In genomic region chr1:204968946-204969345, GRCh38 we compare ENCODE assay signal across 21 cellular contexts.
"Had no signal": no experiment of that assay in that cellular context is flagged by ENCODE, and none has a peak within 500 bp of the region (broad histone marks: within the 10 kb centered on the region; RNA-seq: fewer than 3 reads in every experiment).

No MANE protein-coding gene starts in this region.

- H3K27me3 ChIP-seq: esophagus muscularis mucosa, right lobe of liver, upper lobe of left lung, vagina had no signal

- H3K9me3 ChIP-seq: esophagus muscularis mucosa, heart right ventricle, right lobe of liver, upper lobe of left lung, vagina had no signal

- H3K27ac ChIP-seq: esophagus muscularis mucosa, foreskin keratinocyte, right lobe of liver, vagina had no signal

- DNase-seq: activated CD4-positive, alpha-beta memory T cell treated with anti-CD3 and anti-CD28 coated beads for 36 hours; activated CD4-positive, alpha-beta T cell treated with anti-CD3 and anti-CD28 coated beads, Interleukin-2, amount 10 ng/mL, durations not matched to agents 24 days and 14 days; activated CD8-positive, alpha-beta memory T cell treated with anti-CD3 and anti-CD28 coated beads, Interleukin-2, amount 50 U/mL, for 4 hours; activated gamma-delta T cell; activated naive CD4-positive, alpha-beta T cell treated with anti-CD3 and anti-CD28 coated beads, Interleukin-2, amount 10 ng/mL, durations not matched to agents 7 days and 5 days; activated naive CD8-positive, alpha-beta T cell treated with anti-CD3 and anti-CD28 coated beads, Interleukin-2, amount 10 ng/mL, durations not matched to agents 7 days and 5 days; activated T-cell treated with anti-CD3 and anti-CD28 coated beads, Interleukin-2, amount 50 U/mL, for 1 hour; effector CD4-positive, alpha-beta T cell; foreskin keratinocyte; heart right ventricle; mammary epithelial cell; naive B cell; nephron progenitor cell; occipital lobe; right lobe of liver; stimulated activated CD4-positive, alpha-beta T cell treated with anti-CD3 and anti-CD28 coated beads, Interleukin-2, amount 100 ng/mL, for 48 hours; stimulated activated naive CD8-positive, alpha-beta T cell treated with anti-CD3 and anti-CD28 coated beads, Interleukin-15, Interleukin-2, amounts not matched to agents 100 U/mL and 50 U/mL, for 24 hours; upper lobe of left lung had no signal

- FAIRE-seq: astrocyte had no signal

- H3K4me3 ChIP-seq: esophagus muscularis mucosa, heart right ventricle, right lobe of liver, upper lobe of left lung, vagina had no signal

- ATAC-seq: foreskin keratinocyte; heart right ventricle; right lobe of liver; stimulated activated naive CD8-positive, alpha-beta T cell treated with anti-CD3 and anti-CD28 coated beads, Interleukin-15, Interleukin-2, amounts not matched to agents 100 U/mL and 50 U/mL, for 24 hours had no signal

- H3K4me1 ChIP-seq: esophagus muscularis mucosa, foreskin keratinocyte, right lobe of liver, upper lobe of left lung, vagina had no signal

- H3K36me3 ChIP-seq: right lobe of liver, upper lobe of left lung had no signal
